ENCODE assay signal across 1 cellular context in genomic region chr20:48725589-48725991, GRCh38.
TF ChIP-seq lines count a peak whose summit lies in the region.

No MANE protein-coding gene starts in this region.

TF ChIP-seq in K562, 482 proteins besides CTCF, POLR2A, EP300 and RAD21 (continued from another document):
- TF ChIP-seq, protein P1, sequence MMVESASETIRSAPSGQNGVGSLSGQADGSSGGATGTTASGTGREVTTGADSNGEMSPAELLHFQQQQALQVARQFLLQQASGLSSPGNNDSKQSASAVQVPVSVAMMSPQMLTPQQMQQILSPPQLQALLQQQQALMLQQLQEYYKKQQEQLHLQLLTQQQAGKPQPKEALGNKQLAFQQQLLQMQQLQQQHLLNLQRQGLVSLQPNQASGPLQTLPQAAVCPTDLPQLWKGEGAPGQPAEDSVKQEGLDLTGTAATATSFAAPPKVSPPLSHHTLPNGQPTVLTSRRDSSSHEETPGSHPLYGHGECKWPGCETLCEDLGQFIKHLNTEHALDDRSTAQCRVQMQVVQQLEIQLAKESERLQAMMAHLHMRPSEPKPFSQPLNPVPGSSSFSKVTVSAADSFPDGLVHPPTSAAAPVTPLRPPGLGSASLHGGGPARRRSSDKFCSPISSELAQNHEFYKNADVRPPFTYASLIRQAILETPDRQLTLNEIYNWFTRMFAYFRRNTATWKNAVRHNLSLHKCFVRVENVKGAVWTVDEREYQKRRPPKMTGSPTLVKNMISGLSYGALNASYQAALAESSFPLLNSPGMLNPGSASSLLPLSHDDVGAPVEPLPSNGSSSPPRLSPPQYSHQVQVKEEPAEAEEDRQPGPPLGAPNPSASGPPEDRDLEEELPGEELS (CRISPR knock-in tag; IDR thresholded peaks at IDR 0.05; ENCODE audit: borderline replicate concordance), result no peak
- TF ChIP-seq NCOA4 (IDR thresholded peaks at IDR 0.05; ENCODE audit: partially characterized antibody) (no peak), SAFB2 (IDR thresholded peaks at IDR 0.05; ENCODE audit: borderline replicate concordance, low read depth, low read length, severe bottlenecking) (no peak), ZNF445 (CRISPR knock-in tag; IDR thresholded peaks at IDR 0.05; ENCODE audit: low read depth) (no peak), TBP (optimal IDR thresholded peaks at IDR 0.05; ENCODE audit: low read depth, low read length) (no peak), MBD2 (IDR thresholded peaks at IDR 0.05; ENCODE audit: borderline replicate concordance, low read depth) (peak; percentile 57; the same call in 1 of the 2 replicates), NFYB (IDR thresholded peaks at IDR 0.05; ENCODE audit: extremely low read depth, insufficient read length) (peak; percentile 73), THAP7 (CRISPR knock-in tag; IDR thresholded peaks at IDR 0.05) (no peak), ZNF408 (CRISPR knock-in tag; IDR thresholded peaks at IDR 0.05; ENCODE audit: low read depth) (no peak), SMARCC2 (IDR thresholded peaks at IDR 0.05; ENCODE audit: low read depth) (no peak), CCNT2 (IDR thresholded peaks at IDR 0.05; ENCODE audit: borderline replicate concordance, extremely low read depth, insufficient read length, low read depth, low read length) (no peak), SRSF7 (optimal IDR thresholded peaks at IDR 0.05; ENCODE audit: low read depth, low read length) (no peak), CREM (IDR thresholded peaks at IDR 0.05; ENCODE audit: low read depth) (no peak), JUND (IDR thresholded peaks at IDR 0.05; ENCODE audit: borderline replicate concordance, low read depth, low read length) (peak; percentile 29; the same call in 1 of the 2 replicates), JUND (tag; IDR thresholded peaks at IDR 0.05; ENCODE audit: borderline replicate concordance, low read depth, low read length) (no peak), ZNF134 (CRISPR knock-in tag; conservative IDR thresholded peaks at IDR 0.05) (no peak), CBFA2T2 (conservative IDR thresholded peaks at IDR 0.05) (peak; percentile 64), E2F5 (CRISPR knock-in tag; IDR thresholded peaks at IDR 0.05) (no peak)
- TF ChIP-seq, protein P2, sequence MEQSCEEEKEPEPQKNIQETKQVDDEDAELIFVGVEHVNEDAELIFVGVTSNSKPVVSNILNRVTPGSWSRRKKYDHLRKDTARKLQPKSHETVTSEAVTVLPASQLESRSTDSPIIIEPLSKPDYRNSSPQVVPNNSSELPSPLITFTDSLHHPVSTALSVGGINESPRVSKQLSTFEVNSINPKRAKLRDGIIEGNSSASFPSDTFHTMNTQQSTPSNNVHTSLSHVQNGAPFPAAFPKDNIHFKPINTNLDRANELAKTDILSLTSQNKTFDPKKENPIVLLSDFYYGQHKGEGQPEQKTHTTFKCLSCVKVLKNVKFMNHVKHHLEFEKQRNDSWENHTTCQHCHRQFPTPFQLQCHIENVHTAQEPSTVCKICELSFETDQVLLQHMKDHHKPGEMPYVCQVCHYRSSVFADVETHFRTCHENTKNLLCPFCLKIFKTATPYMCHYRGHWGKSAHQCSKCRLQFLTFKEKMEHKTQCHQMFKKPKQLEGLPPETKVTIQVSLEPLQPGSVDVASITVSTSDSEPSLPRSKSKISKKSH (CRISPR knock-in tag; IDR thresholded peaks at IDR 0.05), result no peak
- TF ChIP-seq, protein P3, sequence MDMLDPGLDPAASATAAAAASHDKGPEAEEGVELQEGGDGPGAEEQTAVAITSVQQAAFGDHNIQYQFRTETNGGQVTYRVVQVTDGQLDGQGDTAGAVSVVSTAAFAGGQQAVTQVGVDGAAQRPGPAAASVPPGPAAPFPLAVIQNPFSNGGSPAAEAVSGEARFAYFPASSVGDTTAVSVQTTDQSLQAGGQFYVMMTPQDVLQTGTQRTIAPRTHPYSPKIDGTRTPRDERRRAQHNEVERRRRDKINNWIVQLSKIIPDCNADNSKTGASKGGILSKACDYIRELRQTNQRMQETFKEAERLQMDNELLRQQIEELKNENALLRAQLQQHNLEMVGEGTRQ (CRISPR knock-in tag; IDR thresholded peaks at IDR 0.05), result peak; percentile 96
